Comparison of ENCODE assay signal across 2 cellular contexts in the genomic region with DNA sequence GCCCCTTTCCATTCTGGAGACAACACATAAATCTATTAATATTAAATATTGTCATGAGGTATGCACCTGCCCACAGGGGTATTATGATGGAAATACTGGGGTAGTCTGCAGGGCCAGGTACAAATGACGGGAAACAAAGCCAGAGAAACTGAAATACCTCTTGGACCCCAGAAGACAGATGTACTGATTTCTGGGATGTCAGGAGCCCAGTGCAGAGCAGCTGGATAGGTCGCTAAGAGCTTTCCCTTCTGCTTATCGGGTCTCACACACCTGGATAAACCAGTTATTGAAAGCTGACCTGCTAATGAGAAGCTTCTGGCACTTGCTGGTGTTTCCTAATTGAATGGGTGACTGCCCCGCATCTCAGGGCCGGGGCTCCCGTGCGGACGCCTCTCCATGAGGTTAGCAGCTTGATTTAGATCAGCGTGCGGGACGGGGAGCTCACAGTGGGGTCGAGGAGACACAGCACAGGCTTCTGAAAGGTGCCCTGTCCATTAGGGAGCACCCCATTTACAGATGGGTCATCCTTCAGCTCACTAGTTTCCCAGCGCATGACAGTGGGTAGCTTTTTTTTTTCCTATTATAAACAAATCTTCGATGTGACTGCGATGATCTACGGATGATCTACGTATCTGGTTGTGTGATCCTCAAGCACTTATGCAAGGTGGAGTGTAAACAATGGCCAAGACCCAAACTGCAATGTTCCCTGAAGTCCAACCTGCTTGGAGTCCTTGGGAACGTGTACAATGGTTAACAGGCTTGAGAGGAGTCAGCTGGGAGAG.
TF ChIP-seq lines count a peak whose summit lies in the region.

No MANE protein-coding gene starts in this region.

TF ChIP-seq in A549, 52 proteins besides CTCF, POLR2A, EP300 and RAD21 (continued from another document):
- TF ChIP-seq ZC3H11A (IDR thresholded peaks at IDR 0.05) (no peak), FOSB (CRISPR knock-in tag; IDR thresholded peaks at IDR 0.05) (no peak), EHMT2 (IDR thresholded peaks at IDR 0.05; ENCODE audit: low read depth) (no peak), SMC3 (IDR thresholded peaks at IDR 0.05) (no peak), NR3C1 (IDR thresholded peaks at IDR 0.05) (no peak)

TF ChIP-seq in HEK293, 187 proteins besides CTCF, POLR2A, EP300 and RAD21 (continued from another document):
- no peak for TF ChIP-seq ATF2 (tag by site-specific recombination; IDR thresholded peaks at IDR 0.05; ENCODE audit: low read depth)
- TF ChIP-seq ZNF513 (tag by site-specific recombination; IDR thresholded peaks at IDR 0.05): no peak
- TF ChIP-seq IKZF3 (tag by site-specific recombination; IDR thresholded peaks at IDR 0.05): no peak
- no peak for TF ChIP-seq ZNF341 (tag by site-specific recombination; IDR thresholded peaks at IDR 0.05; ENCODE audit: low read depth)
